ENCODE assay signal across 20 cellular contexts in genomic region chrX:9943420-9943819, GRCh38. TPM values are rescaled to one million over a fixed set of nuclear protein-coding genes. Genes with fewer than 3 reads are reported as not detected.
DNase-seq lines count a peak whose midpoint lies in the region; ATAC-seq and TF ChIP-seq lines count a peak whose summit lies in the region.
"Had no signal": no experiment of that assay in that cellular context is flagged by ENCODE, and none has a peak within 500 bp of the region (broad histone marks: within the 10 kb centered on the region; RNA-seq: fewer than 3 reads in every experiment).

No MANE protein-coding gene starts in this region.

- no peak overlapping the region for H3K4me3 Mint-ChIP-seq in stimulated activated memory B cell treated with anti-CD40 and anti-IgM and Interleukin-4, amounts not matched to agents 10 μg/mL and 1 μg/mL and 100 μg/mL, for 72 hours
- no peak overlapping the region for H3K4me3 Mint-ChIP-seq in osteocyte (ENCODE audit: unreplicated experiment)
- H3K4me3 Mint-ChIP-seq: B cell, CD14-positive monocyte had no signal

- H3K27me3 ChIP-seq in DND-41 (ENCODE audit: insufficient read depth, low read length, poor library complexity) (no peaks in the 10 kb centered on the region), KMS-11 (ENCODE audit: insufficient read depth, low read depth) (no peaks in the 10 kb centered on the region)

- H3K36me3 Mint-ChIP-seq in stimulated activated memory B cell treated with anti-CD40 and anti-IgM and Interleukin-4, amounts not matched to agents 10 μg/mL and 1 μg/mL and 100 μg/mL, for 72 hours = no peaks in the 10 kb centered on the region
- peaks cover 14% of the 10 kb centered on the region for H3K36me3 Mint-ChIP-seq in osteocyte (ENCODE audit: unreplicated experiment)
- H3K36me3 Mint-ChIP-seq: CD14-positive monocyte had no signal

- H3K27me3 Mint-ChIP-seq in stimulated activated memory B cell treated with anti-CD40 and anti-IgM and Interleukin-4, amounts not matched to agents 10 μg/mL and 1 μg/mL and 100 μg/mL, for 72 hours = no peaks in the 10 kb centered on the region
- no peaks in the 10 kb centered on the region for H3K27me3 Mint-ChIP-seq in osteocyte (ENCODE audit: unreplicated experiment)
- H3K27me3 Mint-ChIP-seq: B cell had no signal

- H3K4me3 ChIP-seq in DND-41 (ENCODE audit: low read depth in 1 of 2, low read length in 2 of 2) = no peak overlapping the region
- no peak overlapping the region for H3K4me3 ChIP-seq in KMS-11 (IDR thresholded peaks at IDR 0.05; ENCODE audit: insufficient read depth, low read depth, low read length)
- H3K4me3 ChIP-seq: A549, K562 had no signal

- H3K27ac Mint-ChIP-seq in stimulated activated memory B cell treated with anti-CD40 and anti-IgM and Interleukin-4, amounts not matched to agents 10 μg/mL and 1 μg/mL and 100 μg/mL, for 72 hours = peak overlapping the region; percentile 85
- no peak overlapping the region for H3K27ac Mint-ChIP-seq in osteocyte (ENCODE audit: unreplicated experiment)
- H3K27ac Mint-ChIP-seq: B cell had no signal

- TF ChIP-seq CTCF in DND-41 (IDR thresholded peaks at IDR 0.05; ENCODE audit: borderline replicate concordance, extremely low read depth, low read length, poor library complexity, severe bottlenecking) (no peak), KMS-11 (conservative IDR thresholded peaks at IDR 0.05; ENCODE audit: low read depth, low read length) (no peak), osteocyte (IDR thresholded peaks at IDR 0.05) (no peak)

- no peaks in the 10 kb centered on the region for H3K9me3 ChIP-seq in DND-41 (ENCODE audit: insufficient read depth, low read length, severe bottlenecking)
- H3K9me3 ChIP-seq: A549, SK-N-SH had no signal

- H3K4me1 ChIP-seq in DND-41 (ENCODE audit: insufficient read depth, low read length) (peaks cover 23% of the 10 kb centered on the region), KMS-11 (ENCODE audit: low read depth, poor library complexity, severe bottlenecking) (peaks cover 54% of the 10 kb centered on the region)
- H3K4me1 ChIP-seq: A549 had no signal

- H3K27ac ChIP-seq in DND-41 (ENCODE audit: low read length) (no peak overlapping the region; the same call in 1 of the 2 replicates), KMS-11 (peak overlapping the region; percentile 76)
- H3K27ac ChIP-seq: A549 had no signal

- ATAC-seq in DND-41 (ENCODE audit: insufficient read depth, low read depth) = peak; percentile 72
- ATAC-seq in GM18868 (IDR thresholded peaks at IDR 0.05; ENCODE audit: unreplicated experiment) = peak; percentile 53
- ATAC-seq in stimulated activated memory B cell treated with anti-CD40 and anti-IgM and Interleukin-4, amounts not matched to agents 10 μg/mL and 1 μg/mL and 100 μg/mL, for 72 hours = peak; percentile 42
- ATAC-seq in HG02571 (IDR thresholded peaks at IDR 0.05; ENCODE audit: unreplicated experiment) = no peak
- ATAC-seq: A549, K562, Panc1 had no signal

- peaks cover 23% of the 10 kb centered on the region for H3K4me1 Mint-ChIP-seq in stimulated activated memory B cell treated with anti-CD40 and anti-IgM and Interleukin-4, amounts not matched to agents 10 μg/mL and 1 μg/mL and 100 μg/mL, for 72 hours
- peaks cover 4% of the 10 kb centered on the region for H3K4me1 Mint-ChIP-seq in osteocyte (ENCODE audit: unreplicated experiment)

- H4K20me1 ChIP-seq in DND-41 (ENCODE audit: insufficient read depth, low read length) = no peaks in the 10 kb centered on the region
- H4K20me1 ChIP-seq in KMS-11 (ENCODE audit: insufficient read depth) = no peaks in the 10 kb centered on the region

- DNase-seq in DND-41 = peak; percentile 55
- DNase-seq in NCI-H345 treated with DMSO at 0.1 percent for 48 hours (lab: John Stamatoyannopoulos, UW; ENCODE audit: unreplicated experiment) = no peak
- DNase-seq in osteocyte (ENCODE audit: extremely low spot score, unreplicated experiment) = no peak
- DNase-seq: MM.1S, NCI-H1048, NCI-H1417 treated with DMSO at 0.1 percent for 48 hours, NCI-H187, NCI-H446 treated with DMSO at 0.1 percent for 48 hours, NCI-H526 treated with DMSO at 0.1 percent for 48 hours, SIG-M5, SK-N-SH had no signal

- H3K79me2 ChIP-seq in DND-41 (ENCODE audit: insufficient read depth, low read length) = no peaks in the 10 kb centered on the region
- no peaks in the 10 kb centered on the region for H3K79me2 ChIP-seq in KMS-11 (ENCODE audit: insufficient read depth, low read depth)

- no peak overlapping the region for H3K4me2 ChIP-seq in DND-41 (ENCODE audit: insufficient read depth, low read length)
- H3K4me2 ChIP-seq in KMS-11 = peak overlapping the region; percentile 73
- H3K4me2 ChIP-seq: A549, SK-N-SH had no signal

- H3K9ac ChIP-seq in DND-41 (ENCODE audit: low read depth, low read length) (no peak overlapping the region), KMS-11 (peak overlapping the region; percentile 22; the same call in 1 of the 2 replicates)
- H3K9ac ChIP-seq: SK-N-SH had no signal

- peaks cover 3% of the 10 kb centered on the region for H3K9me3 Mint-ChIP-seq in stimulated activated memory B cell treated with anti-CD40 and anti-IgM and Interleukin-4, amounts not matched to agents 10 μg/mL and 1 μg/mL and 100 μg/mL, for 72 hours
- peaks cover 3% of the 10 kb centered on the region for H3K9me3 Mint-ChIP-seq in osteocyte (ENCODE audit: unreplicated experiment)

- no peaks in the 10 kb centered on the region for H3K36me3 ChIP-seq in DND-41 (ENCODE audit: insufficient read depth, low read length)
- no peaks in the 10 kb centered on the region for H3K36me3 ChIP-seq in KMS-11 (ENCODE audit: insufficient read depth)

- no peak overlapping the region for H2AFZ ChIP-seq in DND-41 (ENCODE audit: low read depth, low read length)
- H2AFZ ChIP-seq in KMS-11 (ENCODE audit: low read depth) = no peak overlapping the region

RNA-seq across cellular contexts. Expression of gene CLDN34, which starts 23.7 kb away (rescaled TPM):
- 0.59 TPM in 1 of 2 replicates, not detected in the other for total RNA-seq in osteocyte
- total RNA-seq: B cell, K562 had no signal
